In genomic region chr4:108466936-108467902, GRCh38 we compare ENCODE assay signal across 7 cellular contexts.
DNase-seq lines count a peak whose midpoint lies in the region; ATAC-seq, FAIRE-seq and TF ChIP-seq lines count a peak whose summit lies in the region.

No MANE protein-coding gene starts in this region.

- no peaks in the 10 kb centered on the region for H3K79me2 ChIP-seq in KMS-11 (ENCODE audit: insufficient read depth, low read depth)

- H3K4me3 ChIP-seq in KMS-11 (IDR thresholded peaks at IDR 0.05; ENCODE audit: insufficient read depth, low read depth, low read length) (no peak overlapping the region), stomach (no peak overlapping the region)

- TF ChIP-seq POLR2A in stomach (IDR thresholded peaks at IDR 0.05): no peak

- no peaks in the 10 kb centered on the region for H3K36me3 ChIP-seq in KMS-11 (ENCODE audit: insufficient read depth)
- no peaks in the 10 kb centered on the region for H3K36me3 ChIP-seq in stomach

- no peak for TF ChIP-seq EP300 in stomach (IDR thresholded peaks at IDR 0.05)

- H3K9me3 Mint-ChIP-seq in brain (peaks cover 0 to 4% (median 0%) of the 10 kb centered on the region in 5 experiments), progenitor cell of endocrine pancreas (ENCODE audit: low read depth) (no peaks in the 10 kb centered on the region)
- H3K9me3 Mint-ChIP-seq in stimulated activated effector memory CD8-positive, alpha-beta T cell treated with anti-CD3 and anti-CD28 coated beads, Interleukin-12 subunit alpha, Interleukin-12 subunit beta, amount 100 ng/mL, for 72 hours: no peaks in the 10 kb centered on the region

- H4K20me1 ChIP-seq in KMS-11 (ENCODE audit: insufficient read depth): no peaks in the 10 kb centered on the region

- H3K9ac ChIP-seq in KMS-11: peak overlapping the region; percentile 19; the same call in 1 of the 2 replicates

- H3K9me3 ChIP-seq in stomach: no peaks in the 10 kb centered on the region

- H3K4me1 ChIP-seq in KMS-11 (ENCODE audit: low read depth, poor library complexity, severe bottlenecking) (peaks cover 46% of the 10 kb centered on the region), stomach (no peaks in the 10 kb centered on the region)

- DNase-seq in GM18507 (ENCODE audit: extremely low spot score, insufficient read length, low read depth) (peak; percentile 2), progenitor cell of endocrine pancreas (ENCODE audit: low spot score, unreplicated experiment) (no peak), stomach (no peak)
- DNase-seq in stimulated activated effector memory CD8-positive, alpha-beta T cell treated with anti-CD3 and anti-CD28 coated beads, Interleukin-12 subunit alpha, Interleukin-12 subunit beta, amount 100 ng/mL, for 72 hours (ENCODE audit: low spot score in 2 of 2): no peak

- H3K4me3 Mint-ChIP-seq in brain: peak overlapping the region in 2 of 5 experiments; percentile 11 to 22
- H3K4me3 Mint-ChIP-seq in stimulated activated effector memory CD8-positive, alpha-beta T cell treated with anti-CD3 and anti-CD28 coated beads, Interleukin-12 subunit alpha, Interleukin-12 subunit beta, amount 100 ng/mL, for 72 hours: no peak overlapping the region
- H3K4me3 Mint-ChIP-seq in progenitor cell of endocrine pancreas (ENCODE audit: low read depth): no peak overlapping the region

- FAIRE-seq in GM18507 (lab: Jason Lieb, UNC): no peak

- H3K27me3 ChIP-seq in KMS-11 (ENCODE audit: insufficient read depth, low read depth) (no peaks in the 10 kb centered on the region), stomach (no peaks in the 10 kb centered on the region)

- H3K4me2 ChIP-seq in KMS-11: peak overlapping the region; percentile 83

- H3K27me3 Mint-ChIP-seq in brain (peaks cover 7% of the 10 kb centered on the region), progenitor cell of endocrine pancreas (peaks cover 6% of the 10 kb centered on the region)

- intact Hi-C loops in stomach (cut with DNase I; ENCODE audit: low total_unique reads): no loop called here

- H3K4me1 Mint-ChIP-seq in brain (peaks cover 24% of the 10 kb centered on the region), progenitor cell of endocrine pancreas (ENCODE audit: low read depth) (no peaks in the 10 kb centered on the region)
- no peaks in the 10 kb centered on the region for H3K4me1 Mint-ChIP-seq in stimulated activated effector memory CD8-positive, alpha-beta T cell treated with anti-CD3 and anti-CD28 coated beads, Interleukin-12 subunit alpha, Interleukin-12 subunit beta, amount 100 ng/mL, for 72 hours

- H3K36me3 Mint-ChIP-seq in brain (no peaks in the 10 kb centered on the region), progenitor cell of endocrine pancreas (ENCODE audit: insufficient read depth) (no peaks in the 10 kb centered on the region)
- H3K36me3 Mint-ChIP-seq in stimulated activated effector memory CD8-positive, alpha-beta T cell treated with anti-CD3 and anti-CD28 coated beads, Interleukin-12 subunit alpha, Interleukin-12 subunit beta, amount 100 ng/mL, for 72 hours: no peaks in the 10 kb centered on the region

- peak overlapping the region in 3 of 5 experiments; percentile 3 to 79 (median 63) for H3K27ac Mint-ChIP-seq in brain
- H3K27ac Mint-ChIP-seq in stimulated activated effector memory CD8-positive, alpha-beta T cell treated with anti-CD3 and anti-CD28 coated beads, Interleukin-12 subunit alpha, Interleukin-12 subunit beta, amount 100 ng/mL, for 72 hours: no peak overlapping the region
- H3K27ac Mint-ChIP-seq in progenitor cell of endocrine pancreas: no peak overlapping the region

- peak; percentile 98 for ATAC-seq in GM21786 (IDR thresholded peaks at IDR 0.05; ENCODE audit: unreplicated experiment)
- ATAC-seq in stimulated activated effector memory CD8-positive, alpha-beta T cell treated with anti-CD3 and anti-CD28 coated beads, Interleukin-12 subunit alpha, Interleukin-12 subunit beta, amount 100 ng/mL, for 72 hours: peak; percentile 87

- TF ChIP-seq CTCF in KMS-11 (conservative IDR thresholded peaks at IDR 0.05; ENCODE audit: low read depth, low read length) (no peak), brain (conservative IDR thresholded peaks at IDR 0.05) (no peak), progenitor cell of endocrine pancreas (IDR thresholded peaks at IDR 0.05; ENCODE audit: unreplicated experiment) (no peak), stomach (IDR thresholded peaks at IDR 0.05) (no peak)

- peak overlapping the region; percentile 75 for H3K27ac ChIP-seq in KMS-11
- H3K27ac ChIP-seq in stomach: no peak overlapping the region

- H2AFZ ChIP-seq in KMS-11 (ENCODE audit: low read depth): peak overlapping the region; percentile 51

- 74 to 83% (median 82%) methylated on average over 7 of the region's 7 CpGs for WGBS in stomach, 5 donors

Comparison
In these comparisons a context has a peak if more than half of its experiments do, and no peak if none do; other contexts are left out.
1. H3K27ac Mint-ChIP-seq: peak in brain (3 of 5); none in stimulated activated effector memory CD8-positive, alpha-beta T cell treated with anti-CD3 and anti-CD28 coated beads, Interleukin-12 subunit alpha, Interleukin-12 subunit beta, amount 100 ng/mL, for 72 hours (single experiment) and progenitor cell of endocrine pancreas (single experiment).